19 cellular contexts compared by ENCODE assay signal in the genomic region with DNA sequence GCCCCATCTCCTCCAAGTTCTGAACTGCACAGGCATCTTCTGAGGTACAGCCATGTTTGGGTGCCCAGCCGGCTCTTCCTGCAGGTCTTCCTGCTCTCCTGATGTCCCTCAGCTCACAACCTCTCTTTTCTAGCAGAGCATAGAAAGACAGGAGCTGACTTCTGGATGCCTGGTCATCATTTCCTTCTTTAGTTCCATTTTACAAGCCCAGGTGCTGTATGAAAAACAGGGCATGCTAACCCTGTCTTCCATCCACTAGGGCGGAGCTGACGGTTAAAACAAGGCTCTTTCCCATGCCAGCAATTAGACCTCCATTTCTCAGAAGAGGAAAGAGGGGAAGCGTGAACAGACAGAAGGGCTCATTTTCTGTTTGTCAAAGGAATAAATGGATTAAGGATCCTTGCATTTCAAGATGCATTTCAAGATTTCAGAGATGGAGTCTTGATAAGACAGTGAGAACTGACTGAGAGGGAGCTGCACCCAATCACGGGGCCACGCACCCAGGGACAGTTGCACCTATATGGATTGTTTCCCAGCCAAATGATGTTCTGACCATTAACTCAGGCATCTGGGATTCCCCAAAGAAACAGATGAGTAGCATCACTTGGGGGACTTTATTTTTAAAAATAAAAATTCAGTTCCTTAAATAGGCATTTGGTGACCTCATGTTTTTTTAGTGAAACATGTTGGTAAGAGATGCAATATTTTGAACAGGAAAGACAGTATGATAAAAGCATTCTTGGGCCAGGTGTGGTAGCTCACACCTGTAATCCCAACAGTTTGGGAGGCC.
"Had no signal": no experiment of that assay in that cellular context is flagged by ENCODE, and none has a peak within 500 bp of the region (broad histone marks: within the 10 kb centered on the region; RNA-seq: fewer than 3 reads in every experiment).

No MANE protein-coding gene starts in this region.

- H3K27ac Mint-ChIP-seq: activated CD4-positive, alpha-beta T cell treated with anti-CD3 and anti-CD28 coated beads for 36 hours; activated CD8-positive, alpha-beta T cell treated with anti-CD3 and anti-CD28 coated beads for 36 hours; activated naive CD4-positive, alpha-beta T cell treated with anti-CD3 and anti-CD28 coated beads, Interleukin-2, amount 50 U/mL, for 72 hours; memory B cell; natural killer cell treated with Interleukin-12 subunit alpha and Interleukin-12 subunit beta and Interleukin-15 and Interleukin-18, amount 100 ng/mL, for 72 hours had no signal

- H2AFZ ChIP-seq: hepatocyte had no signal

- H3K4me3 ChIP-seq: cardiac muscle cell, dorsolateral prefrontal cortex, hepatocyte, left lung, upper lobe of left lung had no signal

- H3K9me3 ChIP-seq: upper lobe of left lung had no signal

- DNase-seq: activated CD4-positive, alpha-beta T cell treated with anti-CD3 and anti-CD28 coated beads for 36 hours; activated CD8-positive, alpha-beta T cell treated with anti-CD3 and anti-CD28 coated beads for 36 hours; activated gamma-delta T cell; activated T-cell treated with anti-CD3 and anti-CD28 coated beads, Interleukin-2, amount 50 U/mL, for 4 hours; dorsolateral prefrontal cortex; kidney; left lung; posterior cingulate gyrus; retina; stimulated activated naive CD4-positive, alpha-beta T cell; T-helper 2 cell; upper lobe of left lung had no signal

- H3K36me3 ChIP-seq: cardiac muscle cell, left lung, upper lobe of left lung had no signal

- H3K4me3 Mint-ChIP-seq: activated CD4-positive, alpha-beta T cell treated with anti-CD3 and anti-CD28 coated beads for 36 hours; activated CD8-positive, alpha-beta T cell treated with anti-CD3 and anti-CD28 coated beads for 36 hours; activated T-cell treated with anti-CD3 and anti-CD28 coated beads, Interleukin-2, amount 50 U/mL, for 4 hours; memory B cell; natural killer cell treated with Interleukin-12 subunit alpha and Interleukin-12 subunit beta and Interleukin-15 and Interleukin-18, amount 100 ng/mL, for 72 hours had no signal

- H3K36me3 Mint-ChIP-seq: activated naive CD4-positive, alpha-beta T cell treated with anti-CD3 and anti-CD28 coated beads, Interleukin-2, amount 50 U/mL, for 72 hours; natural killer cell treated with Interleukin-12 subunit alpha and Interleukin-12 subunit beta and Interleukin-15 and Interleukin-18, amount 100 ng/mL, for 72 hours had no signal

- H3K9me3 Mint-ChIP-seq: activated naive CD4-positive, alpha-beta T cell treated with anti-CD3 and anti-CD28 coated beads, Interleukin-2, amount 50 U/mL, for 72 hours; activated T-cell treated with anti-CD3 and anti-CD28 coated beads, Interleukin-2, amount 50 U/mL, for 4 hours; memory B cell; natural killer cell treated with Interleukin-12 subunit alpha and Interleukin-12 subunit beta and Interleukin-15 and Interleukin-18, amount 100 ng/mL, for 72 hours had no signal

- ATAC-seq: activated CD4-positive, alpha-beta T cell treated with anti-CD3 and anti-CD28 coated beads for 36 hours; activated CD8-positive, alpha-beta T cell treated with anti-CD3 and anti-CD28 coated beads for 36 hours; activated naive CD4-positive, alpha-beta T cell treated with anti-CD3 and anti-CD28 coated beads, Interleukin-2, amount 50 U/mL, for 72 hours; activated T-cell treated with anti-CD3 and anti-CD28 coated beads, Interleukin-2, amount 50 U/mL, for 4 hours; esophagus mucosa; left lung; natural killer cell treated with Interleukin-12 subunit alpha and Interleukin-12 subunit beta and Interleukin-15 and Interleukin-18, amount 100 ng/mL, for 72 hours had no signal

- H3K27me3 ChIP-seq: cardiac muscle cell, dorsolateral prefrontal cortex, hepatocyte, left lung, upper lobe of left lung had no signal

- H3K4me2 ChIP-seq: hepatocyte had no signal

- FAIRE-seq: endometrium, kidney had no signal

- H3K79me2 ChIP-seq: hepatocyte had no signal

- H3K27ac ChIP-seq: cardiac muscle cell, dorsolateral prefrontal cortex, hepatocyte, left lung, upper lobe of left lung had no signal
